11 cellular contexts compared by ENCODE assay signal in genomic region chr9:120902824-120903608, GRCh38. TPM values are rescaled to one million over a fixed set of nuclear protein-coding genes. Genes with fewer than 3 reads are reported as not detected.
DNase-seq lines count a peak whose midpoint lies in the region; ATAC-seq, FAIRE-seq and TF ChIP-seq lines count a peak whose summit lies in the region.
"Had no signal": no experiment of that assay in that cellular context is flagged by ENCODE, and none has a peak within 500 bp of the region (broad histone marks: within the 10 kb centered on the region; RNA-seq: fewer than 3 reads in every experiment).

No MANE protein-coding gene starts in this region.

- H3K4me1 ChIP-seq in astrocyte (ENCODE audit: insufficient read depth, low read length) = no peaks in the 10 kb centered on the region
- H3K4me1 ChIP-seq: left lung, upper lobe of right lung had no signal

- H2AFZ ChIP-seq in astrocyte (ENCODE audit: low read depth, low read length) = no peak overlapping the region

- FAIRE-seq in astrocyte (lab: Jason Lieb, UNC) = no peak
- FAIRE-seq: HepG2 had no signal

- no peak for ATAC-seq in HG03442 (IDR thresholded peaks at IDR 0.05; ENCODE audit: unreplicated experiment)
- no peak for ATAC-seq in HG02840 (IDR thresholded peaks at IDR 0.05; ENCODE audit: low FRiP score, unreplicated experiment)
- ATAC-seq: HepG2, left lung, upper lobe of right lung had no signal

- H3K9me3 ChIP-seq in astrocyte (ENCODE audit: insufficient read depth, low read depth, low read length) = no peaks in the 10 kb centered on the region
- H3K9me3 ChIP-seq: left lung, upper lobe of right lung had no signal

- no peaks in the 10 kb centered on the region for H3K27me3 ChIP-seq in astrocyte (ENCODE audit: insufficient read depth, low read length)
- H3K27me3 ChIP-seq: left lung, upper lobe of right lung had no signal

- H3K4me3 ChIP-seq in astrocyte (ENCODE audit: insufficient read depth, low read depth, low read length) = no peak overlapping the region
- H3K4me3 ChIP-seq: left lung, upper lobe of right lung had no signal

- CTCF ChIA-PET in activated naive CD4-positive, alpha-beta T cell treated with anti-CD3 and anti-CD28 coated beads, Interleukin-2, amount 10 ng/mL, durations not matched to agents 7 days and 5 days (lab: Charles Lee) = interaction anchor here (0.9 to 2.1 kb wide), 9 partner anchors 9 to 35 kb away, joined by 3 to 6 read pairs (median 4); partner anchors contain the start of gene TRAF1

- no peak for TF ChIP-seq CTCF in astrocyte (IDR thresholded peaks at IDR 0.05; ENCODE audit: insufficient read depth, low read depth, low read length)
- TF ChIP-seq CTCF in type B pancreatic cell (conservative IDR thresholded peaks at IDR 0.05) = no peak

- H3K27ac Mint-ChIP-seq in activated naive CD4-positive, alpha-beta T cell treated with anti-CD3 and anti-CD28 coated beads, Interleukin-2, amount 10 ng/mL, durations not matched to agents 7 days and 5 days = peak overlapping the region; percentile 97
- H3K27ac Mint-ChIP-seq in astrocyte (ENCODE audit: unreplicated experiment) = peak overlapping the region; percentile 5
- peak overlapping the region; percentile 22 for H3K27ac Mint-ChIP-seq in type B pancreatic cell

- H4K20me1 ChIP-seq in astrocyte (ENCODE audit: insufficient read depth, low read length) = no peaks in the 10 kb centered on the region

- peaks cover 84% of the 10 kb centered on the region for H3K36me3 Mint-ChIP-seq in activated naive CD4-positive, alpha-beta T cell treated with anti-CD3 and anti-CD28 coated beads, Interleukin-2, amount 10 ng/mL, durations not matched to agents 7 days and 5 days
- no peaks in the 10 kb centered on the region for H3K36me3 Mint-ChIP-seq in astrocyte (ENCODE audit: low read depth, unreplicated experiment)
- H3K36me3 Mint-ChIP-seq in type B pancreatic cell = no peaks in the 10 kb centered on the region

- no peak overlapping the region for H3K9ac ChIP-seq in astrocyte (ENCODE audit: low read length)

- peaks cover 90% of the 10 kb centered on the region for H3K4me1 Mint-ChIP-seq in activated naive CD4-positive, alpha-beta T cell treated with anti-CD3 and anti-CD28 coated beads, Interleukin-2, amount 10 ng/mL, durations not matched to agents 7 days and 5 days
- H3K4me1 Mint-ChIP-seq in astrocyte (ENCODE audit: low read depth, unreplicated experiment) (no peaks in the 10 kb centered on the region), type B pancreatic cell (ENCODE audit: unreplicated experiment) (no peaks in the 10 kb centered on the region)

- DNase-seq in activated naive CD4-positive, alpha-beta T cell treated with anti-CD3 and anti-CD28 coated beads, Interleukin-2, amount 10 ng/mL, durations not matched to agents 7 days and 5 days = no peak
- no peak for DNase-seq in activated naive CD4-positive, alpha-beta T cell treated with Interleukin-2 at 50 U/mL for 16 hours
- DNase-seq in NCI-H69 (lab: John Stamatoyannopoulos, UW) (peak; percentile 25), astrocyte (ENCODE audit: low read depth) (no peak), type B pancreatic cell (ENCODE audit: extremely low spot score, unreplicated experiment) (no peak), medulla oblongata (ENCODE audit: extremely low spot score) (no peak)
- DNase-seq: left lung, upper lobe of right lung had no signal

- no peaks in the 10 kb centered on the region for H3K79me2 ChIP-seq in astrocyte (ENCODE audit: insufficient read depth, low read length)

- no peaks in the 10 kb centered on the region for H3K27me3 Mint-ChIP-seq in activated naive CD4-positive, alpha-beta T cell treated with anti-CD3 and anti-CD28 coated beads, Interleukin-2, amount 10 ng/mL, durations not matched to agents 7 days and 5 days
- H3K27me3 Mint-ChIP-seq in astrocyte (ENCODE audit: low read depth, unreplicated experiment) (peaks cover 26% of the 10 kb centered on the region), type B pancreatic cell (peaks cover 9% of the 10 kb centered on the region)

- H3K4me2 ChIP-seq in astrocyte (ENCODE audit: low read length) = no peak overlapping the region

- no peaks in the 10 kb centered on the region for H3K9me3 Mint-ChIP-seq in activated naive CD4-positive, alpha-beta T cell treated with anti-CD3 and anti-CD28 coated beads, Interleukin-2, amount 10 ng/mL, durations not matched to agents 7 days and 5 days
- H3K9me3 Mint-ChIP-seq in astrocyte (ENCODE audit: unreplicated experiment) (no peaks in the 10 kb centered on the region), type B pancreatic cell (no peaks in the 10 kb centered on the region)

- H3K36me3 ChIP-seq in astrocyte (ENCODE audit: insufficient read depth, low read length) = no peaks in the 10 kb centered on the region
- H3K36me3 ChIP-seq: upper lobe of right lung had no signal

- peak overlapping the region; percentile 0 for H3K4me3 Mint-ChIP-seq in activated naive CD4-positive, alpha-beta T cell treated with anti-CD3 and anti-CD28 coated beads, Interleukin-2, amount 10 ng/mL, durations not matched to agents 7 days and 5 days
- H3K4me3 Mint-ChIP-seq in astrocyte (ENCODE audit: unreplicated experiment) = no peak overlapping the region
- no peak overlapping the region for H3K4me3 Mint-ChIP-seq in type B pancreatic cell

- H3K27ac ChIP-seq in astrocyte (ENCODE audit: low read depth, low read length) = no peak overlapping the region
- H3K27ac ChIP-seq: left lung, upper lobe of right lung had no signal

RNA-seq across cellular contexts. Expression of gene TRAF1, which starts 23.6 kb away (rescaled TPM):
- total RNA-seq in astrocyte (4.2 and 4.7 TPM in 2 replicates), type B pancreatic cell (ENCODE audit: low replicate concordance) (1.9 and 3.1 TPM in 2 replicates)

RNA-seq across cellular contexts. Expression of gene PHF19, which starts 26.0 kb away (rescaled TPM):
- total RNA-seq in astrocyte = 18.0 and 19.5 TPM in 2 replicates
- 31.0 and 39.6 TPM in 2 replicates for total RNA-seq in type B pancreatic cell (ENCODE audit: low replicate concordance)

Comparison
In these comparisons a context has a peak if more than half of its experiments do, and no peak if none do; other contexts are left out.
1. H3K27ac Mint-ChIP-seq: peak in every context shown above with its lines; median percentile 97 in activated naive CD4-positive, alpha-beta T cell treated with anti-CD3 and anti-CD28 coated beads, Interleukin-2, amount 10 ng/mL, durations not matched to agents 7 days and 5 days; 22 in type B pancreatic cell; 5 in astrocyte.